In genomic region chr7:156942708-156943090, GRCh38 we compare ENCODE assay signal across 15 cellular contexts. TPM values are rescaled to one million over a fixed set of nuclear protein-coding genes. Genes with fewer than 3 reads are reported as not detected.
A peak's percentile ranks its signal among the peaks of the same experiment; 100 is the strongest.
DNase-seq lines count a peak whose midpoint lies in the region; ATAC-seq and TF ChIP-seq lines count a peak whose summit lies in the region.
"Had no signal": no experiment of that assay in that cellular context is flagged by ENCODE, and none has a peak within 500 bp of the region (broad histone marks: within the 10 kb centered on the region; RNA-seq: fewer than 3 reads in every experiment).

No MANE protein-coding gene starts in this region.

- ATAC-seq in GM23338, result peak; percentile 79
- peak; percentile 72 for ATAC-seq in activated naive CD8-positive, alpha-beta T cell treated with anti-CD3 and anti-CD28 coated beads, Interleukin-2, amount 50 U/mL, for 24 hours
- peak; percentile 24 to 36 for ATAC-seq in lower lobe of right lung
- no peak for ATAC-seq in HG03196 (IDR thresholded peaks at IDR 0.05; ENCODE audit: unreplicated experiment)
- ATAC-seq in HG02852 (IDR thresholded peaks at IDR 0.05; ENCODE audit: unreplicated experiment), result no peak

- H3K27me3 ChIP-seq in GM23338 (ENCODE audit: insufficient read depth) (no peaks in the 10 kb centered on the region), lower lobe of right lung (ENCODE audit: low read depth) (peaks cover 26% of the 10 kb centered on the region)
- H3K27me3 ChIP-seq: MG63, ovary had no signal

- H3K27ac ChIP-seq in GM23338 (ENCODE audit: low read depth), result no peak overlapping the region
- no peak overlapping the region for H3K27ac ChIP-seq in lower lobe of right lung
- H3K27ac ChIP-seq: gastroesophageal sphincter, ovary had no signal

- peaks cover 14% of the 10 kb centered on the region for H3K4me1 Mint-ChIP-seq in GM23338
- H3K4me1 Mint-ChIP-seq in activated naive CD8-positive, alpha-beta T cell treated with anti-CD3 and anti-CD28 coated beads, Interleukin-2, amount 50 U/mL, for 24 hours, result peaks cover 3% of the 10 kb centered on the region

- H3K27me3 Mint-ChIP-seq in GM23338 (ENCODE audit: insufficient read depth, low read depth, poor library complexity), result peaks cover 12% of the 10 kb centered on the region
- peaks cover 50% of the 10 kb centered on the region for H3K27me3 Mint-ChIP-seq in activated naive CD8-positive, alpha-beta T cell treated with anti-CD3 and anti-CD28 coated beads, Interleukin-2, amount 50 U/mL, for 24 hours

- H3K36me3 ChIP-seq in GM23338 (ENCODE audit: insufficient read depth) (no peaks in the 10 kb centered on the region), lower lobe of right lung (no peaks in the 10 kb centered on the region)
- H3K36me3 ChIP-seq: gastroesophageal sphincter, MG63, ovary had no signal

- intact Hi-C loops in lower lobe of right lung (cut with DNase I), result no loop called here

- no peaks in the 10 kb centered on the region for H4K20me1 ChIP-seq in GM23338 (replicated peaks; ENCODE audit: insufficient read depth)

- no peak for TF ChIP-seq CTCF in GM23338 (conservative IDR thresholded peaks at IDR 0.05; ENCODE audit: low read depth in 2 of 2)
- no peak for TF ChIP-seq CTCF in lower lobe of right lung (IDR thresholded peaks at IDR 0.05)

- DNase-seq in COLO668 (lab: John Stamatoyannopoulos, UW; ENCODE audit: unreplicated experiment), result peak; percentile 40
- DNase-seq in GM23338 (ENCODE audit: low spot score), result peak; percentile 72
- DNase-seq in activated naive CD8-positive, alpha-beta T cell treated with anti-CD3 and anti-CD28 coated beads, Interleukin-2, amount 50 U/mL, for 24 hours, result no peak
- no peak for DNase-seq in lower lobe of right lung
- DNase-seq in hippocampal formation (lab: John Stamatoyannopoulos, UW), result no peak
- DNase-seq in ecto neural progenitor cell (ENCODE audit: low spot score), result no peak
- DNase-seq: MG63, NCI-H446 treated with DMSO at 0.1 percent for 48 hours, ovary, SHP77 treated with DMSO at 0.1 percent for 48 hours had no signal

- no peaks in the 10 kb centered on the region for H3K9me3 ChIP-seq in lower lobe of right lung
- H3K9me3 ChIP-seq: gastroesophageal sphincter, MG63, ovary had no signal

- H3K9me3 Mint-ChIP-seq in GM23338, result peaks cover 21% of the 10 kb centered on the region
- no peaks in the 10 kb centered on the region for H3K9me3 Mint-ChIP-seq in activated naive CD8-positive, alpha-beta T cell treated with anti-CD3 and anti-CD28 coated beads, Interleukin-2, amount 50 U/mL, for 24 hours
- H3K9me3 Mint-ChIP-seq: stimulated activated naive CD8-positive, alpha-beta T cell treated with anti-CD3 and anti-CD28 coated beads, Interleukin-15, Interleukin-2, amounts not matched to agents 100 ng/mL and 50 ng/mL, for 24 hours had no signal

- H3K4me3 ChIP-seq in GM23338 (peak overlapping the region; percentile 23; the same call in 1 of the 2 replicates), lower lobe of right lung (no peak overlapping the region)
- H3K4me3 ChIP-seq: gastroesophageal sphincter, MG63, ovary had no signal

- peaks cover 13% of the 10 kb centered on the region for H3K36me3 Mint-ChIP-seq in GM23338 (ENCODE audit: low read depth)
- H3K36me3 Mint-ChIP-seq in activated naive CD8-positive, alpha-beta T cell treated with anti-CD3 and anti-CD28 coated beads, Interleukin-2, amount 50 U/mL, for 24 hours (ENCODE audit: low read depth), result no peaks in the 10 kb centered on the region

- no peaks in the 10 kb centered on the region for H3K9me2 ChIP-seq in GM23338 (ENCODE audit: insufficient read depth)

- no peaks in the 10 kb centered on the region for H3F3A ChIP-seq in GM23338 (replicated peaks; ENCODE audit: low read depth)

- no peak overlapping the region for H3K27ac Mint-ChIP-seq in GM23338
- no peak overlapping the region for H3K27ac Mint-ChIP-seq in activated naive CD8-positive, alpha-beta T cell treated with anti-CD3 and anti-CD28 coated beads, Interleukin-2, amount 50 U/mL, for 24 hours
- H3K27ac Mint-ChIP-seq: CD14-positive monocyte; stimulated activated naive CD8-positive, alpha-beta T cell treated with anti-CD3 and anti-CD28 coated beads, Interleukin-15, Interleukin-2, amounts not matched to agents 100 ng/mL and 50 ng/mL, for 24 hours had no signal

- no peak overlapping the region for H3K4me3 Mint-ChIP-seq in GM23338
- H3K4me3 Mint-ChIP-seq in activated naive CD8-positive, alpha-beta T cell treated with anti-CD3 and anti-CD28 coated beads, Interleukin-2, amount 50 U/mL, for 24 hours, result no peak overlapping the region
- H3K4me3 Mint-ChIP-seq: stimulated activated naive CD8-positive, alpha-beta T cell treated with anti-CD3 and anti-CD28 coated beads, Interleukin-15, Interleukin-2, amounts not matched to agents 100 ng/mL and 50 ng/mL, for 24 hours had no signal

- H3K4me1 ChIP-seq in GM23338 (ENCODE audit: insufficient read depth), result peaks cover 7% of the 10 kb centered on the region
- H3K4me1 ChIP-seq in lower lobe of right lung, result no peaks in the 10 kb centered on the region
- H3K4me1 ChIP-seq: gastroesophageal sphincter had no signal

- peak overlapping the region; percentile 97 for H2AFZ ChIP-seq in GM23338

- H3K79me2 ChIP-seq in GM23338 (replicated peaks; ENCODE audit: insufficient read depth), result no peaks in the 10 kb centered on the region

- H3K4me2 ChIP-seq in GM23338, result peak overlapping the region; percentile 43; the same call in 1 of the 2 replicates

TF ChIP-seq in GM23338, 12 proteins besides CTCF, POLR2A, EP300 and RAD21:
- TF ChIP-seq ZNF114 (CRISPR knock-in tag; IDR thresholded peaks at IDR 0.05) (no peak), ZNF331 (CRISPR knock-in tag; IDR thresholded peaks at IDR 0.05; ENCODE audit: low read depth) (no peak), CREB1 (CRISPR knock-in tag; IDR thresholded peaks at IDR 0.05; ENCODE audit: low read depth) (no peak), POLR2AphosphoS5 (IDR thresholded peaks at IDR 0.05; ENCODE audit: low read depth) (no peak)

RNA-seq across cellular contexts. Expression of gene NOM1, which starts 6.8 kb away (rescaled TPM):
- 33.1 and 36.5 TPM in 2 replicates for total RNA-seq in GM23338 (2014; rRNA removed; shearing (Covaris generic))
- 17.7 and 18.8 TPM in 2 replicates for polyA plus RNA-seq in GM23338 (2016; fragmentation: Nextera tagmentation; extraction: Ambion mirVana)
- 16.9 TPM for total RNA-seq in lower lobe of right lung

RNA-seq across cellular contexts. Expression of gene LMBR1, which starts 49.7 kb away (rescaled TPM):
- total RNA-seq in GM23338 (2014; rRNA removed; shearing (Covaris generic)), result 69.1 and 90.1 TPM in 2 replicates
- polyA plus RNA-seq in GM23338 (2016; fragmentation: Nextera tagmentation; extraction: Ambion mirVana), result 20.6 and 21.8 TPM in 2 replicates
- total RNA-seq in lower lobe of right lung, result 71.1 TPM

Comparison
In these comparisons a context has a peak if more than half of its experiments do, and no peak if none do; other contexts are left out.
1. DNase-seq: peak in COLO668 (single experiment) and GM23338 (single experiment); none in activated naive CD8-positive, alpha-beta T cell treated with anti-CD3 and anti-CD28 coated beads, Interleukin-2, amount 50 U/mL, for 24 hours (single experiment), lower lobe of right lung (single experiment), hippocampal formation (0 of 2) and ecto neural progenitor cell (single experiment).
2. ATAC-seq: peak in GM23338 (single experiment), activated naive CD8-positive, alpha-beta T cell treated with anti-CD3 and anti-CD28 coated beads, Interleukin-2, amount 50 U/mL, for 24 hours (single experiment) and lower lobe of right lung (2 of 2); none in HG03196 (single experiment) and HG02852 (single experiment).